1 cellular context compared by ENCODE assay signal in genomic region chr10:122013311-122013780, GRCh38.
A peak's percentile ranks its signal among the peaks of the same experiment; 100 is the strongest.
TF ChIP-seq lines count a peak whose summit lies in the region.

No MANE protein-coding gene starts in this region.

TF ChIP-seq in HepG2, 621 proteins besides CTCF, POLR2A, EP300 and RAD21 (continues in another document):
- no peak for TF ChIP-seq CAMTA2 (CRISPR knock-in tag; IDR thresholded peaks at IDR 0.05; ENCODE audit: borderline replicate concordance)
- TF ChIP-seq MXD4 (CRISPR knock-in tag; IDR thresholded peaks at IDR 0.05) = no peak
- TF ChIP-seq ZIK1 (CRISPR knock-in tag; IDR thresholded peaks at IDR 0.05; ENCODE audit: borderline replicate concordance, low read depth) = no peak
- TF ChIP-seq ZBTB7B (CRISPR knock-in tag; IDR thresholded peaks at IDR 0.05) = peak; percentile 53; the same call in 1 of the 2 replicates
- no peak for TF ChIP-seq SATB2 (CRISPR knock-in tag; IDR thresholded peaks at IDR 0.05)
- no peak for TF ChIP-seq FOXC1 (CRISPR knock-in tag; IDR thresholded peaks at IDR 0.05; ENCODE audit: borderline replicate concordance)
- TF ChIP-seq MEIS1 (CRISPR knock-in tag; IDR thresholded peaks at IDR 0.05; ENCODE audit: borderline replicate concordance) = no peak; the same call in 1 of the 2 replicates
- no peak for TF ChIP-seq ZNF44 (CRISPR knock-in tag; IDR thresholded peaks at IDR 0.05)
- no peak for TF ChIP-seq ZNF563 (CRISPR knock-in tag; IDR thresholded peaks at IDR 0.05)
- no peak for TF ChIP-seq CREB3 (CRISPR knock-in tag; IDR thresholded peaks at IDR 0.05)
- TF ChIP-seq ZNF562 (CRISPR knock-in tag; IDR thresholded peaks at IDR 0.05; ENCODE audit: borderline replicate concordance) = no peak
- TF ChIP-seq KDM3A (CRISPR knock-in tag; IDR thresholded peaks at IDR 0.05; ENCODE audit: low read depth) = no peak
- TF ChIP-seq HOXA5 (CRISPR knock-in tag; IDR thresholded peaks at IDR 0.05) = 0 out of 2 replicates have a peak, but pooled peaks have one; percentile 29
- TF ChIP-seq NRL (CRISPR knock-in tag; IDR thresholded peaks at IDR 0.05; ENCODE audit: borderline replicate concordance) = no peak
- no peak for TF ChIP-seq ZNF3 (CRISPR knock-in tag; IDR thresholded peaks at IDR 0.05)
- 0 out of 2 replicates have a peak, but pooled peaks have one; percentile 24 for TF ChIP-seq NFKB2 (CRISPR knock-in tag; IDR thresholded peaks at IDR 0.05; ENCODE audit: borderline replicate concordance)
- TF ChIP-seq ZNF407 (CRISPR knock-in tag; IDR thresholded peaks at IDR 0.05; ENCODE audit: not compliant biosample characterization) = no peak
- 0 out of 2 replicates have a peak, but pooled peaks have one; percentile 33 for TF ChIP-seq ARID4A (CRISPR knock-in tag; IDR thresholded peaks at IDR 0.05; ENCODE audit: borderline replicate concordance)
- TF ChIP-seq ZNF777 (CRISPR knock-in tag; IDR thresholded peaks at IDR 0.05) = 0 out of 2 replicates have a peak, but pooled peaks have one; percentile 38
- peak; percentile 52; the same call in 1 of the 2 replicates for TF ChIP-seq PATZ1 (CRISPR knock-in tag; IDR thresholded peaks at IDR 0.05)
- no peak for TF ChIP-seq CBX2 (IDR thresholded peaks at IDR 0.05; ENCODE audit: low read depth, low read length)
- no peak for TF ChIP-seq CBX2 (CRISPR knock-in tag; IDR thresholded peaks at IDR 0.05; ENCODE audit: low read depth)
- TF ChIP-seq RELA (CRISPR knock-in tag; IDR thresholded peaks at IDR 0.05) = no peak
- TF ChIP-seq XBP1 (CRISPR knock-in tag; IDR thresholded peaks at IDR 0.05) = no peak
- no peak for TF ChIP-seq ZNF432 (CRISPR knock-in tag; IDR thresholded peaks at IDR 0.05; ENCODE audit: borderline replicate concordance)
- no peak for TF ChIP-seq NFKBIZ (CRISPR knock-in tag; IDR thresholded peaks at IDR 0.05)
- TF ChIP-seq DZIP1 (CRISPR knock-in tag; IDR thresholded peaks at IDR 0.05) = no peak
- TF ChIP-seq ZNF263 (CRISPR knock-in tag; IDR thresholded peaks at IDR 0.05) = no peak
- TF ChIP-seq MAF1 (CRISPR knock-in tag; IDR thresholded peaks at IDR 0.05; ENCODE audit: borderline replicate concordance) = no peak
- peak; percentile 87; the same call in 1 of the 2 replicates for TF ChIP-seq ZNF292 (CRISPR knock-in tag; IDR thresholded peaks at IDR 0.05; ENCODE audit: borderline replicate concordance, low read depth)
- TF ChIP-seq HOXA3 (CRISPR knock-in tag; IDR thresholded peaks at IDR 0.05) = peak; percentile 61
- no peak for TF ChIP-seq SP2 (CRISPR knock-in tag; IDR thresholded peaks at IDR 0.05)
- TF ChIP-seq ZSCAN12 (CRISPR knock-in tag; IDR thresholded peaks at IDR 0.05) = no peak
- TF ChIP-seq ZFY (CRISPR knock-in tag; IDR thresholded peaks at IDR 0.05) = peak; percentile 21; the same call in 1 of the 2 replicates
- no peak for TF ChIP-seq THAP8 (CRISPR knock-in tag; IDR thresholded peaks at IDR 0.05; ENCODE audit: borderline replicate concordance)
- TF ChIP-seq TERF1 (CRISPR knock-in tag; IDR thresholded peaks at IDR 0.05) = no peak
- no peak for TF ChIP-seq ZNF382 (CRISPR knock-in tag; IDR thresholded peaks at IDR 0.05; ENCODE audit: borderline replicate concordance)
- TF ChIP-seq XRCC5 (optimal IDR thresholded peaks at IDR 0.05; ENCODE audit: low read length) = peak; percentile 15
- TF ChIP-seq CREB1 (IDR thresholded peaks at IDR 0.05) = no peak
- TF ChIP-seq CREB1 (CRISPR knock-in tag; IDR thresholded peaks at IDR 0.05) = no peak
- TF ChIP-seq ZNF704 (CRISPR knock-in tag; IDR thresholded peaks at IDR 0.05; ENCODE audit: borderline replicate concordance) = no peak
- no peak for TF ChIP-seq POLR2AphosphoS2 (IDR thresholded peaks at IDR 0.05; ENCODE audit: low read depth, low read length)
